Comparison of ENCODE assay signal across 8 cellular contexts in genomic region chr1:8818325-8818775, GRCh38. TPM values are rescaled to one million over a fixed set of nuclear protein-coding genes. Genes with fewer than 3 reads are reported as not detected.
DNase-seq lines count a peak whose midpoint lies in the region; TF ChIP-seq lines count a peak whose summit lies in the region.

No MANE protein-coding gene starts in this region.

- DNase-seq in COLO829 (ENCODE audit: low spot score) (peak; percentile 54), esophagus muscularis mucosa (ENCODE audit: extremely low spot score) (peak; percentile 77), NCI-H2081 treated with DMSO at 0.1 percent for 48 hours (lab: John Stamatoyannopoulos, UW) (no peak), HEK293T (ENCODE audit: extremely low spot score) (no peak)
- no peak for DNase-seq in activated CD4-positive, CD25-positive, alpha-beta regulatory T cell (lab: John Stamatoyannopoulos, UW)

- WGBS in esophagus muscularis mucosa: 10% methylated on average over 4 of the region's 4 CpGs

- CTCF ChIA-PET in HEK293T (lab: Yijun Ruan, JAX): no interaction called here

- TF ChIP-seq CTCF in VCaP (conservative IDR thresholded peaks at IDR 0.05) (no peak), esophagus muscularis mucosa (IDR thresholded peaks at IDR 0.05) (no peak)

- H3K9ac ChIP-seq in HUES48 (ENCODE audit: low read depth, low read length): peak overlapping the region; percentile 85; the same call in 1 of the 2 replicates

- no peaks in the 10 kb centered on the region for H3K36me3 ChIP-seq in HUES48 (ENCODE audit: control insufficient read depth, insufficient read depth, low read length)
- H3K36me3 ChIP-seq in esophagus muscularis mucosa: no peaks in the 10 kb centered on the region
- H3K36me3 ChIP-seq in neuron (ENCODE audit: insufficient read depth, low read length): no peaks in the 10 kb centered on the region

- no peak for TF ChIP-seq EP300 in esophagus muscularis mucosa (IDR thresholded peaks at IDR 0.05)

- TF ChIP-seq POLR2A in esophagus muscularis mucosa (IDR thresholded peaks at IDR 0.05; ENCODE audit: low read depth): no peak

- intact Hi-C loops in esophagus muscularis mucosa (cut with DNase I): no loop called here

- H3K4me3 ChIP-seq in HUES48 (ENCODE audit: low read depth, low read length): peak overlapping the region; percentile 94
- peak overlapping the region; percentile 69 to 89 (median 83) for H3K4me3 ChIP-seq in esophagus muscularis mucosa
- H3K4me3 ChIP-seq in neuron (ENCODE audit: low read length): peak overlapping the region; percentile 77

- H3K4me1 ChIP-seq in HUES48 (ENCODE audit: control insufficient read depth, insufficient read depth, low read length) (peaks cover 48% of the 10 kb centered on the region), esophagus muscularis mucosa (peaks cover 39 to 58% (median 54%) of the 10 kb centered on the region in 4 donors), neuron (ENCODE audit: insufficient read depth, low read length) (peaks cover 21% of the 10 kb centered on the region)

- POLR2A ChIA-PET in HEK293T (lab: Yijun Ruan, JAX): no interaction called here

- H3K27me3 ChIP-seq in HUES48 (ENCODE audit: control insufficient read depth, insufficient read depth, low read length): no peaks in the 10 kb centered on the region
- H3K27me3 ChIP-seq in esophagus muscularis mucosa: no peaks in the 10 kb centered on the region
- no peaks in the 10 kb centered on the region for H3K27me3 ChIP-seq in neuron (ENCODE audit: insufficient read depth, low read length)

- peak overlapping the region; percentile 95 for H2AFZ ChIP-seq in neuron (ENCODE audit: low read depth, low read length)

- H3K27ac ChIP-seq in HUES48 (ENCODE audit: low read depth, low read length) (peak overlapping the region; percentile 97), VCaP (peak overlapping the region; percentile 95), esophagus muscularis mucosa (replicated peaks in 1 of 4) (peak overlapping the region; percentile 93 to 98 (median 97))

- no peaks in the 10 kb centered on the region for H3K9me3 ChIP-seq in HUES48 (ENCODE audit: control insufficient read depth, insufficient read depth, low read length)
- H3K9me3 ChIP-seq in esophagus muscularis mucosa: no peaks in the 10 kb centered on the region
- H3K9me3 ChIP-seq in neuron (ENCODE audit: low read length): no peaks in the 10 kb centered on the region

TF ChIP-seq in HEK293T, 16 proteins besides CTCF, POLR2A, EP300 and RAD21:
- TF ChIP-seq ARNT (IDR thresholded peaks at IDR 0.05): no peak
- TF ChIP-seq FOXM1 (IDR thresholded peaks at IDR 0.05; ENCODE audit: borderline replicate concordance): no peak
- no peak for TF ChIP-seq HDGF (IDR thresholded peaks at IDR 0.05; ENCODE audit: borderline replicate concordance)
- no peak for TF ChIP-seq SP1 (IDR thresholded peaks at IDR 0.05)
- no peak for TF ChIP-seq FOXA1 (IDR thresholded peaks at IDR 0.05)
- TF ChIP-seq PKNOX1 (IDR thresholded peaks at IDR 0.05): no peak
- no peak for TF ChIP-seq L3MBTL2 (conservative IDR thresholded peaks at IDR 0.05)
- TF ChIP-seq ZNF384 (IDR thresholded peaks at IDR 0.05): no peak
- TF ChIP-seq FOXK2 (IDR thresholded peaks at IDR 0.05): no peak
- TF ChIP-seq BHLHE40 (IDR thresholded peaks at IDR 0.05; ENCODE audit: borderline replicate concordance): no peak
- no peak for TF ChIP-seq ELF4 (IDR thresholded peaks at IDR 0.05)
- TF ChIP-seq NFRKB (IDR thresholded peaks at IDR 0.05): no peak
- TF ChIP-seq SUZ12 (IDR thresholded peaks at IDR 0.05): no peak
- no peak for TF ChIP-seq TARDBP (IDR thresholded peaks at IDR 0.05)
- TF ChIP-seq CTBP1 (IDR thresholded peaks at IDR 0.05; ENCODE audit: borderline replicate concordance): no peak

RNA-seq across cellular contexts. Expression of gene RERE, which starts 0.9 kb away (rescaled TPM):
- total RNA-seq in esophagus muscularis mucosa: 100 to 1,000 TPM; 133 to 212 (median 168) TPM

Comparison
In these comparisons a context has a peak if more than half of its experiments do, and no peak if none do; other contexts are left out.
1. DNase-seq: peak in COLO829 (single experiment) and esophagus muscularis mucosa (single experiment); none in NCI-H2081 treated with DMSO at 0.1 percent for 48 hours (single experiment), HEK293T (single experiment) and activated CD4-positive, CD25-positive, alpha-beta regulatory T cell (0 of 4).
2. Peak in every context shown above with its lines, with median percentiles within 50 percentile points of each other: H3K27ac ChIP-seq and H3K4me3 ChIP-seq.